In genomic region chr3:158770254-158771017, GRCh38 we compare ENCODE assay signal across 13 cellular contexts. TPM values are rescaled to one million over a fixed set of nuclear protein-coding genes. Genes with fewer than 3 reads are reported as not detected.
DNase-seq lines count a peak whose midpoint lies in the region; ATAC-seq and TF ChIP-seq lines count a peak whose summit lies in the region.
"Had no signal": no experiment of that assay in that cellular context is flagged by ENCODE, and none has a peak within 500 bp of the region (broad histone marks: within the 10 kb centered on the region; RNA-seq: fewer than 3 reads in every experiment).

No MANE protein-coding gene starts in this region.

- DNase-seq in DMS53 (lab: John Stamatoyannopoulos, UW) = peak; percentile 87
- peak; percentile 17 for DNase-seq in NCI-H510A (lab: John Stamatoyannopoulos, UW)
- DNase-seq in epithelial cell of esophagus (ENCODE audit: low read depth) = peak; percentile 71
- DNase-seq in ovary = peak in 1 of 5 donors; percentile 26
- no peak for DNase-seq in HuH-7.5 (ENCODE audit: low spot score)
- no peak for DNase-seq in posterior cingulate gyrus
- DNase-seq: activated CD8-positive, alpha-beta memory T cell treated with anti-CD3 and anti-CD28 coated beads, Interleukin-2, amount 50 U/mL, for 4 hours; COR-L47; hippocampal formation; NCI-H748 treated with DMSO at 0.1 percent for 48 hours; T1000 had no signal

- H3K4me3 ChIP-seq in epithelial cell of esophagus (ENCODE audit: low read length) (no peak overlapping the region), ovary (no peak overlapping the region)

- H3K4me1 ChIP-seq in ovary (ENCODE audit: insufficient read depth) = peaks cover 18% of the 10 kb centered on the region

- no peak for TF ChIP-seq CTCF in epithelial cell of esophagus (IDR thresholded peaks at IDR 0.05; ENCODE audit: insufficient read depth, low read depth, low read length, missing control alignments)
- no peak for TF ChIP-seq CTCF in ovary (IDR thresholded peaks at IDR 0.05)

- H3K9me3 ChIP-seq in ovary = no peaks in the 10 kb centered on the region

- 47 to 64% (median 57%) methylated on average over 10 of the region's 10 CpGs for WGBS in ovary, 3 donors

- H3K27ac ChIP-seq in ovary = peak overlapping the region; percentile 30 to 79

- no peak for ATAC-seq in HG02588 (IDR thresholded peaks at IDR 0.05; ENCODE audit: unreplicated experiment)
- no peak for ATAC-seq in GM18861 (IDR thresholded peaks at IDR 0.05; ENCODE audit: unreplicated experiment)

- TF ChIP-seq POLR2A in ovary (IDR thresholded peaks at IDR 0.05) = no peak

- H3K27me3 ChIP-seq in ovary = no peaks in the 10 kb centered on the region

- no peaks in the 10 kb centered on the region for H3K36me3 ChIP-seq in ovary

- TF ChIP-seq EP300 in ovary (IDR thresholded peaks at IDR 0.05) = no peak

- intact Hi-C loops in ovary (cut with DNase I) = loop anchor here in 2 of 4 donors (5.0 kb wide), 2 partner anchors 38 to 43 kb away; partner anchors contain the start of gene RARRES1 (in 1 of the 2)
- intact Hi-C loops in posterior cingulate gyrus (cut with DNase I) = no loop called here

RNA-seq across cellular contexts. Expression of gene MFSD1, which starts 31.4 kb away (rescaled TPM):
- 10 to 100 TPM; 27.7 to 63.8 (median 43.0) TPM for total RNA-seq in ovary
- 10 to 100 TPM; 27.1 to 47.2 TPM for polyA plus RNA-seq in ovary

RNA-seq across cellular contexts. Expression of gene RARRES1, which starts 38.2 kb away (rescaled TPM):
- 100 to 1,000 TPM in 4 of 7 donors, 10 to 100 TPM in 3; 11.1 to 283 (median 118) TPM for total RNA-seq in ovary
- 10 to 100 TPM; 30.1 to 33.8 TPM for polyA plus RNA-seq in ovary

Comparison
In these comparisons a context has a peak if more than half of its experiments do, and no peak if none do; other contexts are left out.
1. DNase-seq: peak in DMS53 (single experiment), NCI-H510A (single experiment) and epithelial cell of esophagus (single experiment); none in HuH-7.5 (single experiment) and posterior cingulate gyrus (0 of 10).